1 cellular context compared by ENCODE assay signal in genomic region chr6:42010185-42010872, GRCh38.
A peak's percentile ranks its signal among the peaks of the same experiment; 100 is the strongest.
TF ChIP-seq lines count a peak whose summit lies in the region.

No MANE protein-coding gene starts in this region.

TF ChIP-seq in HEK293, 187 proteins besides CTCF, POLR2A, EP300 and RAD21 (continued from another document):
- TF ChIP-seq ZNF214 (tag by site-specific recombination; IDR thresholded peaks at IDR 0.05; ENCODE audit: borderline replicate concordance) = no peak
- no peak for TF ChIP-seq ZNF2 (tag by site-specific recombination; IDR thresholded peaks at IDR 0.05)
- no peak for TF ChIP-seq SETDB1 (IDR thresholded peaks at IDR 0.05; ENCODE audit: insufficient read length, low read length)
- no peak for TF ChIP-seq MEIS1 (CRISPR knock-in tag; IDR thresholded peaks at IDR 0.05; ENCODE audit: borderline replicate concordance)
- TF ChIP-seq SP3 (tag by site-specific recombination; IDR thresholded peaks at IDR 0.05) = peak; percentile 41; the same call in 1 of the 2 replicates
- TF ChIP-seq ZNF121 (tag by site-specific recombination; IDR thresholded peaks at IDR 0.05) = no peak
- TF ChIP-seq ZNF341 (tag by site-specific recombination; IDR thresholded peaks at IDR 0.05; ENCODE audit: low read depth) = peak; percentile 58
- TF ChIP-seq ZNF114 (tag by site-specific recombination; IDR thresholded peaks at IDR 0.05) = no peak
- TF ChIP-seq ZNF140 (tag by site-specific recombination; IDR thresholded peaks at IDR 0.05) = no peak
- TF ChIP-seq ZNF174 (tag by site-specific recombination; IDR thresholded peaks at IDR 0.05) = no peak
- TF ChIP-seq SP7 (tag by site-specific recombination; IDR thresholded peaks at IDR 0.05) = no peak
